ENCODE assay signal across 8 cellular contexts in the genomic region with DNA sequence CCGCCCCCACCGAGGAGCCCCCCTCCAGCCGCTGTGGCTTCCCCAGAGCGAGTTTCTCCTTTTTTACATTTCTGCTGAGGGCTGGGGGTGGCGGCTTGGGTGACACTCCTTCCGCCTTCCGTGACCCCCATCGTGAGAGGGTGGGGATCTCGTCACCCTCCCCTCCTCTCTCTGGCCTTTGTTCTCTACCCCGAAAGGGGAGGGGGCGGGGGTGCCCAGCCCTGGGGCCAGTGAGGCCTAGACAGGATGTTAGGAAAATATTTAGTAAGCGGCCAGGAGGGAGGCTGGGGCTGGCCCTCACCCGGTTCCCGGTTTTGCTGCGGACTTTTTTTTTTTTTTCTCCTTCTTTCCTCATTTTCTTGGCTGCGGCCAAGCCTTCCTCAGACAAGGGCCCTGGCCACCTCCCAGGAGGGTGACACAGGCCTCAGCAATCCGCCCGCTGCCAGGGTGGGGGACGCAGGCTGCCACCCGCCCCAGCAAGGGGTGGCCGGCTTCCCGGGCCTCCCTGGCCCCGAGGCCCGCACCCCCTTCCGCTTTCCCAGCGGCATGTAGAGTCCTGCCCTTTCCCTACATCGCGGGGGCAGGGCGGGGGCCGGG. TPM values are rescaled to one million over a fixed set of nuclear protein-coding genes. Genes with fewer than 3 reads are reported as not detected.
DNase-seq lines count a peak whose midpoint lies in the region; ATAC-seq and TF ChIP-seq lines count a peak whose summit lies in the region.

No MANE protein-coding gene starts in this region.

- no peaks in the 10 kb centered on the region; the same call in 1 of the 3 replicates for H3K9me3 Mint-ChIP-seq in GM23338

- H3F3A ChIP-seq in GM23338 (replicated peaks; ENCODE audit: low read depth), result peaks cover 33% of the 10 kb centered on the region

- no peaks in the 10 kb centered on the region for H3K9me3 ChIP-seq in left ventricle myocardium inferior (replicated peaks)

- DNase-seq in GM23338 (ENCODE audit: low spot score) (no peak), RKO (ENCODE audit: low spot score) (peak; percentile 84), amygdala (lab: John Stamatoyannopoulos, UW) (peak in 54 of 56 donors; percentile 68 to 97 (median 85)), left ventricle myocardium inferior (peak; percentile 90), posterior cingulate gyrus (peak; percentile 61 to 96 (median 80)), D341Med (ENCODE audit: low spot score) (no peak)

- no peak for ATAC-seq in GM23338
- ATAC-seq in HG02610 (IDR thresholded peaks at IDR 0.05; ENCODE audit: unreplicated experiment), result no peak
- no peak for ATAC-seq in GM19395 (IDR thresholded peaks at IDR 0.05; ENCODE audit: unreplicated experiment)

- H3K79me2 ChIP-seq in GM23338 (replicated peaks; ENCODE audit: insufficient read depth), result peaks cover 42% of the 10 kb centered on the region

- peak overlapping the region; percentile 94 for H3K4me3 ChIP-seq in GM23338
- peak overlapping the region; percentile 93 for H3K4me3 ChIP-seq in left ventricle myocardium inferior

- peaks cover 57% of the 10 kb centered on the region for H3K36me3 Mint-ChIP-seq in GM23338 (ENCODE audit: low read depth)

- H3K4me3 Mint-ChIP-seq in GM23338, result peak overlapping the region; percentile 88; the same call in 2 of the 3 replicates

- H3K27me3 ChIP-seq in GM23338 (ENCODE audit: insufficient read depth), result no peaks in the 10 kb centered on the region
- no peaks in the 10 kb centered on the region for H3K27me3 ChIP-seq in left ventricle myocardium inferior (ENCODE audit: low read depth)

- TF ChIP-seq CTCF in GM23338 (conservative IDR thresholded peaks at IDR 0.05; ENCODE audit: low read depth in 2 of 2) (no peak), left ventricle myocardium inferior (IDR thresholded peaks at IDR 0.05; ENCODE audit: borderline replicate concordance) (no peak)

- H4K20me1 ChIP-seq in GM23338 (replicated peaks; ENCODE audit: insufficient read depth), result peaks cover 23% of the 10 kb centered on the region

- peaks cover 1% of the 10 kb centered on the region; the same call in 1 of the 2 replicates for H3K4me1 ChIP-seq in GM23338 (ENCODE audit: insufficient read depth)
- peaks cover 85% of the 10 kb centered on the region for H3K4me1 ChIP-seq in left ventricle myocardium inferior

- peak overlapping the region; percentile 59; the same call in 1 of the 2 replicates for H3K27ac Mint-ChIP-seq in GM23338

- H3K27me3 Mint-ChIP-seq in GM23338 (ENCODE audit: insufficient read depth, low read depth, poor library complexity), result peaks cover 24% of the 10 kb centered on the region

- peaks cover 18% of the 10 kb centered on the region for H3K4me1 Mint-ChIP-seq in GM23338

- no peaks in the 10 kb centered on the region for H3K9me2 ChIP-seq in GM23338 (ENCODE audit: insufficient read depth)

- H2AFZ ChIP-seq in GM23338, result no peak overlapping the region

- intact Hi-C loops in left ventricle myocardium inferior (cut with micrococcal nuclease), result no loop called here
- intact Hi-C loops in posterior cingulate gyrus (cut with DNase I), result no loop called here

- peak overlapping the region; percentile 84 for H3K27ac ChIP-seq in GM23338 (ENCODE audit: low read depth)
- peak overlapping the region; percentile 100 for H3K27ac ChIP-seq in left ventricle myocardium inferior (replicated peaks)

- peak overlapping the region; percentile 91; the same call in 1 of the 2 replicates for H3K4me2 ChIP-seq in GM23338

- H3K36me3 ChIP-seq in GM23338 (ENCODE audit: insufficient read depth) (peaks cover 19% of the 10 kb centered on the region), left ventricle myocardium inferior (peaks cover 64% of the 10 kb centered on the region)

TF ChIP-seq in GM23338, 12 proteins besides CTCF, POLR2A, EP300 and RAD21 (continues in another document):
- TF ChIP-seq STAT1 (IDR thresholded peaks at IDR 0.05; ENCODE audit: unreplicated experiment) (no peak), EZH2phosphoT487 (IDR thresholded peaks at IDR 0.05; ENCODE audit: unreplicated experiment) (no peak), ZNF331 (CRISPR knock-in tag; IDR thresholded peaks at IDR 0.05; ENCODE audit: low read depth) (no peak), POLR2AphosphoS5 (IDR thresholded peaks at IDR 0.05; ENCODE audit: low read depth) (no peak), CREB1 (CRISPR knock-in tag; IDR thresholded peaks at IDR 0.05; ENCODE audit: low read depth) (no peak)
- TF ChIP-seq, protein P1, sequence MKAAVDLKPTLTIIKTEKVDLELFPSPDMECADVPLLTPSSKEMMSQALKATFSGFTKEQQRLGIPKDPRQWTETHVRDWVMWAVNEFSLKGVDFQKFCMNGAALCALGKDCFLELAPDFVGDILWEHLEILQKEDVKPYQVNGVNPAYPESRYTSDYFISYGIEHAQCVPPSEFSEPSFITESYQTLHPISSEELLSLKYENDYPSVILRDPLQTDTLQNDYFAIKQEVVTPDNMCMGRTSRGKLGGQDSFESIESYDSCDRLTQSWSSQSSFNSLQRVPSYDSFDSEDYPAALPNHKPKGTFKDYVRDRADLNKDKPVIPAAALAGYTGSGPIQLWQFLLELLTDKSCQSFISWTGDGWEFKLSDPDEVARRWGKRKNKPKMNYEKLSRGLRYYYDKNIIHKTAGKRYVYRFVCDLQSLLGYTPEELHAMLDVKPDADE (IDR thresholded peaks at IDR 0.05), result no peak

RNA-seq across cellular contexts. Expression of a gene that starts 3.9 kb away (rescaled TPM):
- total RNA-seq in GM23338 (2014; rRNA removed; shearing (Covaris generic)), result 84.5 and 113 TPM in 2 replicates
- polyA plus RNA-seq in GM23338 (2016; fragmentation: Nextera tagmentation; extraction: Ambion mirVana), result 28.6 and 33.3 TPM in 2 replicates
- total RNA-seq in left ventricle myocardium inferior, result 60.5 TPM

RNA-seq across cellular contexts. Expression of a gene that starts 10.8 kb away (rescaled TPM):
- 78.7 and 139 TPM in 2 replicates for total RNA-seq in GM23338 (2014; rRNA removed; shearing (Covaris generic))
- polyA plus RNA-seq in GM23338 (2016; fragmentation: Nextera tagmentation; extraction: Ambion mirVana), result 396 and 420 TPM in 2 replicates
- total RNA-seq in left ventricle myocardium inferior, result 501 TPM

RNA-seq across cellular contexts. Expression of a gene that starts 14.5 kb away (rescaled TPM):
- 10.8 and 14.1 TPM in 2 replicates for total RNA-seq in GM23338 (2014; rRNA removed; shearing (Covaris generic))
- 2.0 TPM in 2 replicates for polyA plus RNA-seq in GM23338 (2016; fragmentation: Nextera tagmentation; extraction: Ambion mirVana)
- total RNA-seq in left ventricle myocardium inferior, result 0.96 TPM

RNA-seq across cellular contexts. Expression of a gene that starts 16.8 kb away (rescaled TPM):
- total RNA-seq in GM23338 (2014; rRNA removed; shearing (Covaris generic)), result 152 and 202 TPM in 2 replicates
- 153 and 160 TPM in 2 replicates for polyA plus RNA-seq in GM23338 (2016; fragmentation: Nextera tagmentation; extraction: Ambion mirVana)
- total RNA-seq in left ventricle myocardium inferior, result 229 TPM

RNA-seq across cellular contexts. Expression of a gene that starts 23.0 kb away (rescaled TPM):
- total RNA-seq in GM23338 (2014; rRNA removed; shearing (Covaris generic)), result 39.2 and 60.4 TPM in 2 replicates
- polyA plus RNA-seq in GM23338 (2016; fragmentation: Nextera tagmentation; extraction: Ambion mirVana), result 62.3 and 68.0 TPM in 2 replicates
- total RNA-seq in left ventricle myocardium inferior, result 12.4 TPM

Comparison
In these comparisons a context has a peak if more than half of its experiments do, and no peak if none do; other contexts are left out.
1. DNase-seq: peak in RKO (single experiment), amygdala (54 of 56), left ventricle myocardium inferior (single experiment) and posterior cingulate gyrus (10 of 10); none in GM23338 (single experiment) and D341Med (single experiment).